Comparison of ENCODE assay signal across 30 cellular contexts in the genomic region with DNA sequence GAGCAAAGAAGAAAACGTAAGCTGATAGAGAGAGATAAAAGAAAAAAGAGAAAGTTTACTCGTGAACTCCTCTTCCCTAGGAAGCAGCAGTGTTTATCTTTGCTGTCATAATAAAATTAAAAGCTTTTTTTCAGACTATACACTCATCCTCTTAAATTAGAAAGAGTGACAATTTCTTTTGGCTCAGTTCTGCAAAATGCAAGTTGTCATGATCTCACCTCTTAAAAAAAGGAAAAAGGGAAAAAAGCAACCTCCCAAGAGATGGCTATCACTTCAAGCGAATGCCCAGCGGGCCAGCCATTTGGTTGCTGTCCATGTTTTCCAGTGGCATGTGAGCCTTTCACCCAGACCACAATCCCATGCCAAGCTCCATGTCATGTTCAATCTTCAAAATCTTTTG. TPM values are rescaled to one million over a fixed set of nuclear protein-coding genes. Genes with fewer than 3 reads are reported as not detected.
A peak's percentile ranks its signal among the peaks of the same experiment; 100 is the strongest.
DNase-seq lines count a peak whose midpoint lies in the region; ATAC-seq and TF ChIP-seq lines count a peak whose summit lies in the region.
"Had no signal": no experiment of that assay in that cellular context is flagged by ENCODE, and none has a peak within 500 bp of the region (broad histone marks: within the 10 kb centered on the region; RNA-seq: fewer than 3 reads in every experiment).

No MANE protein-coding gene starts in this region.

- H3K9me3 ChIP-seq in CD8-positive, alpha-beta T cell (ENCODE audit: low read length), result no peaks in the 10 kb centered on the region
- no peaks in the 10 kb centered on the region for H3K9me3 ChIP-seq in osteoblast (ENCODE audit: low read depth, low read length)
- H3K9me3 ChIP-seq: colonic mucosa, left ventricle myocardium inferior, ovary, right atrium auricular region, SJCRH30, suprapubic skin had no signal

- intact Hi-C loops in CD8-positive, alpha-beta T cell (cut with DNase I, micrococcal nuclease), result loop anchor here in 1 of 2 experiments (10.0 kb wide), 1 partner anchor 1129 kb away; no protein-coding TSS in a partner anchor

- CTCF ChIA-PET in CD8-positive, alpha-beta T cell (lab: Charles Lee), result interaction anchor here (0.6 kb wide), 1 partner anchor 100 kb away, joined by 3 read pairs; no protein-coding TSS in a partner anchor

- no peak for ATAC-seq in CD8-positive, alpha-beta T cell
- no peak for ATAC-seq in GM21786 (IDR thresholded peaks at IDR 0.05; ENCODE audit: unreplicated experiment)
- ATAC-seq in HG03378 (IDR thresholded peaks at IDR 0.05; ENCODE audit: unreplicated experiment), result no peak
- ATAC-seq in GM18870 (IDR thresholded peaks at IDR 0.05; ENCODE audit: unreplicated experiment), result no peak
- ATAC-seq: activated CD4-positive, CD25-positive, alpha-beta regulatory T cell treated with anti-CD3 and anti-CD28 coated beads, Interleukin-2, amount 50 U/mL, for 24 hours; activated T-helper 17 cell treated with anti-CD3 and anti-CD28 coated beads, Interleukin-2, amount 50 U/mL, for 72 hours; esophagus mucosa; K562; natural killer cell treated with Interleukin-12 subunit alpha and Interleukin-12 subunit beta and Interleukin-15 and Interleukin-18, amount 100 ng/mL, for 72 hours had no signal

- POLR2A ChIA-PET in CD8-positive, alpha-beta T cell (lab: Charles Lee), result no interaction called here

- no peak overlapping the region for H2AFZ ChIP-seq in osteoblast (ENCODE audit: low read length)

- no peak overlapping the region for H3K4me2 ChIP-seq in osteoblast (ENCODE audit: insufficient read depth, low read length)

- no peak overlapping the region for H3K27ac ChIP-seq in CD8-positive, alpha-beta T cell (ENCODE audit: low read depth, low read length)
- peak overlapping the region; percentile 57 for H3K27ac ChIP-seq in osteoblast (ENCODE audit: low read depth, low read length)
- H3K27ac ChIP-seq: colonic mucosa, left ventricle myocardium inferior, ovary, right atrium auricular region, SJCRH30, suprapubic skin had no signal

- peak; percentile 5 for TF ChIP-seq CTCF in CD8-positive, alpha-beta T cell (IDR thresholded peaks at IDR 0.05)
- TF ChIP-seq CTCF in osteoblast (IDR thresholded peaks at IDR 0.05; ENCODE audit: extremely low read depth, low read depth, low read length), result no peak

- H3K4me1 Mint-ChIP-seq in CD8-positive, alpha-beta T cell (ENCODE audit: low read depth), result no peaks in the 10 kb centered on the region
- H3K4me1 Mint-ChIP-seq: activated T-helper 17 cell treated with anti-CD3 and anti-CD28 coated beads, Interleukin-2, amount 50 U/mL, for 72 hours had no signal

- no peaks in the 10 kb centered on the region for H3K9me3 Mint-ChIP-seq in CD8-positive, alpha-beta T cell
- H3K9me3 Mint-ChIP-seq: activated T-helper 17 cell treated with anti-CD3 and anti-CD28 coated beads, Interleukin-2, amount 50 U/mL, for 72 hours; natural killer cell treated with Interleukin-12 subunit alpha and Interleukin-12 subunit beta and Interleukin-15 and Interleukin-18, amount 100 ng/mL, for 72 hours had no signal

- no peak for DNase-seq in CD8-positive, alpha-beta T cell
- DNase-seq in RPMI7951 (ENCODE audit: low read depth), result peak; percentile 74
- peak; percentile 17 for DNase-seq in fibroblast of gingiva (ENCODE audit: low read depth)
- DNase-seq in osteoblast (ENCODE audit: insufficient read length, low spot score, missing footprints), result no peak
- no peak for DNase-seq in GM19238 (ENCODE audit: insufficient read length, low spot score)
- DNase-seq: activated CD4-positive, alpha-beta T cell treated with anti-CD3 and anti-CD28 coated beads, Interleukin-2, amount 50 U/mL, for 48 hours; activated CD8-positive, alpha-beta memory T cell treated with anti-CD3 and anti-CD28 coated beads, Interleukin-2, amount 50 U/mL, for 48 hours; activated naive CD4-positive, alpha-beta T cell treated with anti-CD3 and anti-CD28 coated beads, Interleukin-2, amount 50 U/mL, for 16 hours; amygdala; colonic mucosa; left ventricle myocardium inferior; midbrain; MM.1S; NCI-H1436; NCI-H2081 treated with DMSO at 0.1 percent for 48 hours; NCI-H345; ovary; SJCRH30; stimulated activated CD4-positive, alpha-beta T cell treated with anti-CD3 and anti-CD28 coated beads, Interleukin-12 subunit alpha, Interleukin-12 subunit beta, amount 100 ng/mL, for 4 hours; stimulated activated CD4-positive, alpha-beta T cell treated with anti-CD3 and anti-CD28 coated beads, Interleukin-4, amount 100 ng/mL, for 1 hour had no signal

- no peaks in the 10 kb centered on the region for H3K36me3 ChIP-seq in CD8-positive, alpha-beta T cell (ENCODE audit: insufficient read depth, low read length)
- no peaks in the 10 kb centered on the region for H3K36me3 ChIP-seq in osteoblast (ENCODE audit: insufficient read depth, low read length)
- H3K36me3 ChIP-seq: colonic mucosa, left ventricle myocardium inferior, ovary, right atrium auricular region, SJCRH30, suprapubic skin had no signal

- H3K4me3 Mint-ChIP-seq in CD8-positive, alpha-beta T cell, result no peak overlapping the region
- H3K4me3 Mint-ChIP-seq: activated T-helper 17 cell treated with anti-CD3 and anti-CD28 coated beads, Interleukin-2, amount 50 U/mL, for 72 hours; natural killer cell treated with Interleukin-12 subunit alpha and Interleukin-12 subunit beta and Interleukin-15 and Interleukin-18, amount 100 ng/mL, for 72 hours had no signal

- H3K27me3 ChIP-seq in CD8-positive, alpha-beta T cell (ENCODE audit: insufficient read depth, low read length), result peaks cover under 1% of the 10 kb centered on the region
- H3K27me3 ChIP-seq in osteoblast (ENCODE audit: insufficient read depth, low read length), result no peaks in the 10 kb centered on the region
- H3K27me3 ChIP-seq: colonic mucosa, ovary, right atrium auricular region, SJCRH30, suprapubic skin had no signal

- H3K27me3 Mint-ChIP-seq in CD8-positive, alpha-beta T cell (ENCODE audit: low read depth), result peaks cover 29% of the 10 kb centered on the region

- no peaks in the 10 kb centered on the region for H3K79me2 ChIP-seq in osteoblast (ENCODE audit: insufficient read depth, low read length)

- H3K4me1 ChIP-seq in CD8-positive, alpha-beta T cell (ENCODE audit: insufficient read depth, low read length), result no peaks in the 10 kb centered on the region
- peaks cover 20% of the 10 kb centered on the region for H3K4me1 ChIP-seq in osteoblast (ENCODE audit: insufficient read depth, low read length)
- H3K4me1 ChIP-seq: colonic mucosa, right atrium auricular region had no signal

- H3K4me3 ChIP-seq in CD8-positive, alpha-beta T cell (ENCODE audit: low read depth, low read length), result no peak overlapping the region
- no peak overlapping the region for H3K4me3 ChIP-seq in osteoblast (ENCODE audit: insufficient read depth, low read length)
- H3K4me3 ChIP-seq: colonic mucosa, K562, left ventricle myocardium inferior, ovary, right atrium auricular region, SJCRH30, suprapubic skin had no signal

- no peaks in the 10 kb centered on the region for H4K20me1 ChIP-seq in osteoblast (ENCODE audit: insufficient read depth, low read length)

- no peak overlapping the region for H3K27ac Mint-ChIP-seq in CD8-positive, alpha-beta T cell
- H3K27ac Mint-ChIP-seq: activated T-helper 17 cell treated with anti-CD3 and anti-CD28 coated beads, Interleukin-2, amount 50 U/mL, for 72 hours; natural killer cell treated with Interleukin-12 subunit alpha and Interleukin-12 subunit beta and Interleukin-15 and Interleukin-18, amount 100 ng/mL, for 72 hours had no signal

- H3K36me3 Mint-ChIP-seq in CD8-positive, alpha-beta T cell, result no peaks in the 10 kb centered on the region
- H3K36me3 Mint-ChIP-seq: natural killer cell treated with Interleukin-12 subunit alpha and Interleukin-12 subunit beta and Interleukin-15 and Interleukin-18, amount 100 ng/mL, for 72 hours had no signal

RNA-seq across cellular contexts. Expression of a gene that starts 7.0 kb away (rescaled TPM):
- total RNA-seq in CD8-positive, alpha-beta T cell, result 10 to 100 TPM; 13.5 to 16.1 TPM
- total RNA-seq in RPMI7951 (2014; rRNA removed; shearing (Covaris generic)), result 593 and 598 TPM in 2 replicates
- 6,477 and 8,941 TPM in 2 replicates for total RNA-seq in osteoblast

Comparison
In these comparisons a context has a peak if more than half of its experiments do, and no peak if none do; other contexts are left out.
1. DNase-seq: peak in RPMI7951 (single experiment) and fibroblast of gingiva (single experiment); none in CD8-positive, alpha-beta T cell (0 of 7), osteoblast (single experiment) and GM19238 (single experiment).
2. RNA of a gene that starts 7.0 kb away (total RNA-seq): 6,477 to 8,941 TPM in osteoblast and 593 to 598 TPM in RPMI7951; 13.5 to 16.1 TPM in CD8-positive, alpha-beta T cell; every median in the first group is over 10 times any median in the second.